Comparison of ENCODE assay signal across 8 cellular contexts in genomic region chr12:96210376-96211055, GRCh38. TPM values are rescaled to one million over a fixed set of nuclear protein-coding genes. Genes with fewer than 3 reads are reported as not detected.
A peak's percentile ranks its signal among the peaks of the same experiment; 100 is the strongest.
DNase-seq lines count a peak whose midpoint lies in the region; ATAC-seq and TF ChIP-seq lines count a peak whose summit lies in the region.
"Had no signal": no experiment of that assay in that cellular context is flagged by ENCODE, and none has a peak within 500 bp of the region (broad histone marks: within the 10 kb centered on the region; RNA-seq: fewer than 3 reads in every experiment).

No MANE protein-coding gene starts in this region.

- peak; percentile 67 for DNase-seq in activated T-cell treated with anti-CD3 and anti-CD28 coated beads, Interleukin-2, amount 50 U/mL, for 24 hours
- DNase-seq in immature natural killer cell (no peak), GM13976 (ENCODE audit: low spot score) (no peak), 8988T (no peak)
- peak; percentile 41 for DNase-seq in stimulated activated naive CD8-positive, alpha-beta T cell treated with anti-CD3 and anti-CD28 coated beads, Interleukin-15, Interleukin-2, amounts not matched to agents 100 U/mL and 50 U/mL, for 24 hours
- DNase-seq: NCI-H1105 had no signal

- peaks cover 95% of the 10 kb centered on the region for H3K4me1 Mint-ChIP-seq in activated T-cell treated with anti-CD3 and anti-CD28 coated beads, Interleukin-2, amount 50 U/mL, for 24 hours (ENCODE audit: low read depth)
- peaks cover 62 to 88% of the 10 kb centered on the region in 2 donors for H3K4me1 Mint-ChIP-seq in immature natural killer cell

- H3K4me2 ChIP-seq in Loucy (ENCODE audit: low read depth, low read length, poor library complexity, severe bottlenecking) = peak overlapping the region; percentile 68

- no peaks in the 10 kb centered on the region for H3K9me3 ChIP-seq in Loucy (ENCODE audit: insufficient read depth, low read depth, low read length)

- in situ Hi-C loops in GM13976 (cut with MboI; ENCODE audit: low sequenced_read_pairs, unreplicated experiment) = loop anchor here (5.0 to 25.0 kb wide), 3 partner anchors 148 to 302 kb away; no protein-coding TSS in a partner anchor

- no peaks in the 10 kb centered on the region for H3K9me2 ChIP-seq in Loucy (replicated peaks; ENCODE audit: low read depth, low read length)

- no peaks in the 10 kb centered on the region for H3K36me3 ChIP-seq in Loucy (ENCODE audit: insufficient read depth, low read length)

- peaks cover 72% of the 10 kb centered on the region for H4K20me1 ChIP-seq in Loucy (ENCODE audit: insufficient read depth, low read length, poor library complexity, severe bottlenecking)

- no peak for TF ChIP-seq CTCF in Loucy (conservative IDR thresholded peaks at IDR 0.05; ENCODE audit: low read length)
- no peak for TF ChIP-seq CTCF in GM13976 (IDR thresholded peaks at IDR 0.05; ENCODE audit: borderline replicate concordance, control extremely low read depth, extremely low read depth, insufficient read depth, missing control alignments)

- no peak overlapping the region for H3K4me3 ChIP-seq in Loucy (ENCODE audit: low read length, poor library complexity, severe bottlenecking)

- peaks cover 18% of the 10 kb centered on the region; the same call in 1 of the 2 replicates for H3F3A ChIP-seq in Loucy (ENCODE audit: low read depth)

- no peaks in the 10 kb centered on the region for H3K9me3 Mint-ChIP-seq in activated T-cell treated with anti-CD3 and anti-CD28 coated beads, Interleukin-2, amount 50 U/mL, for 24 hours
- H3K9me3 Mint-ChIP-seq in immature natural killer cell = no peaks in the 10 kb centered on the region

- no peaks in the 10 kb centered on the region for H3K27me3 Mint-ChIP-seq in activated T-cell treated with anti-CD3 and anti-CD28 coated beads, Interleukin-2, amount 50 U/mL, for 24 hours
- H3K27me3 Mint-ChIP-seq in immature natural killer cell (ENCODE audit: low read depth in 3 of 3) = peaks cover 0 to 3% (median 1%) of the 10 kb centered on the region in 3 donors

- H3K4me3 Mint-ChIP-seq in activated T-cell treated with anti-CD3 and anti-CD28 coated beads, Interleukin-2, amount 50 U/mL, for 24 hours = peak overlapping the region; percentile 78
- peak overlapping the region in 4 of 5 donors; percentile 23 to 69 (median 42) for H3K4me3 Mint-ChIP-seq in immature natural killer cell

- peaks cover 74% of the 10 kb centered on the region for H3K4me1 ChIP-seq in Loucy (ENCODE audit: insufficient read depth, low read length, poor library complexity, severe bottlenecking)

- peaks cover 90% of the 10 kb centered on the region for H3K79me2 ChIP-seq in Loucy (ENCODE audit: insufficient read depth, low read length)

- peak overlapping the region; percentile 95 for H3K27ac Mint-ChIP-seq in activated T-cell treated with anti-CD3 and anti-CD28 coated beads, Interleukin-2, amount 50 U/mL, for 24 hours
- H3K27ac Mint-ChIP-seq in immature natural killer cell = peak overlapping the region in 1 of 6 donors; percentile 10

- peak; percentile 31 for ATAC-seq in stimulated activated naive CD8-positive, alpha-beta T cell treated with anti-CD3 and anti-CD28 coated beads, Interleukin-15, Interleukin-2, amounts not matched to agents 100 U/mL and 50 U/mL, for 24 hours
- no peak for ATAC-seq in GM19395 (IDR thresholded peaks at IDR 0.05; ENCODE audit: unreplicated experiment)

- no peak overlapping the region for H2AFZ ChIP-seq in Loucy (ENCODE audit: low read length)

- H3K27me3 ChIP-seq in Loucy (ENCODE audit: insufficient read depth, low read length, poor library complexity, severe bottlenecking) = no peaks in the 10 kb centered on the region

- H3K9ac ChIP-seq in Loucy (ENCODE audit: low read depth, low read length, poor library complexity, severe bottlenecking) = no peak overlapping the region

- H3K36me3 Mint-ChIP-seq in activated T-cell treated with anti-CD3 and anti-CD28 coated beads, Interleukin-2, amount 50 U/mL, for 24 hours (ENCODE audit: low read depth) = peaks cover 41% of the 10 kb centered on the region
- H3K36me3 Mint-ChIP-seq in immature natural killer cell = peaks cover 0 to 4% (median 3%) of the 10 kb centered on the region in 3 donors

RNA-seq across cellular contexts. Expression of gene ELK3, which starts 16.3 kb away (rescaled TPM):
- 10 to 100 TPM in 1 of 3 donors, 1 to 10 TPM in 2; 4.7 to 21.7 (median 6.9) TPM for polyA plus RNA-seq in immature natural killer cell

Comparison
In these comparisons a context has a peak if more than half of its experiments do, and no peak if none do; other contexts are left out.
1. DNase-seq: peak in activated T-cell treated with anti-CD3 and anti-CD28 coated beads, Interleukin-2, amount 50 U/mL, for 24 hours (single experiment) and stimulated activated naive CD8-positive, alpha-beta T cell treated with anti-CD3 and anti-CD28 coated beads, Interleukin-15, Interleukin-2, amounts not matched to agents 100 U/mL and 50 U/mL, for 24 hours (single experiment); none in immature natural killer cell (0 of 3), GM13976 (single experiment) and 8988T (single experiment).